ENCODE assay signal across 17 cellular contexts in the genomic region with DNA sequence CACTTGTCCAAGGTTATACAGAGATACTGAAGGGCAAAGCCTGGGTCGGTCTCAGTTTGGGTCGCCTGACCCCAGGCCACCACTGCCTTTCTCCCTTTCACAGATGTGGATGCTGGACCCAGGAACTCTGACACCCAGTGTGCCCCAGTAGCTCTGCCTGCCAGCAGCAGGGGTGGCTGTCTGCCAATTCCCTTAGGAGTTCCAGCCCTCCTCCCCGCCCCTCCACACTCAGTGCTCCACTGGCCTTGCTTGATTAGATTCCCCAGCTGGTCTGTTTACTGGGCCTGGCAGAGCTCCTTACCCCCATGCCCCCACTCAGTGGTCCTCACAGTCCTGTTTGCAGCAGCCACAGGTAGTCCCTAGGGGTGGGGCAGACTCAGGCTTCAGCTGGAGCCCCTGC.
DNase-seq lines count a peak whose midpoint lies in the region; ATAC-seq and TF ChIP-seq lines count a peak whose summit lies in the region.
"Had no signal": no experiment of that assay in that cellular context is flagged by ENCODE, and none has a peak within 500 bp of the region (broad histone marks: within the 10 kb centered on the region; RNA-seq: fewer than 3 reads in every experiment).

No MANE protein-coding gene starts in this region.

- in situ Hi-C loops in G401 (cut with HindIII; ENCODE audit: low sequenced_read_pairs) = no loop called here

- no peaks in the 10 kb centered on the region for H3K4me1 Mint-ChIP-seq in effector memory CD8-positive, alpha-beta T cell (ENCODE audit: low read depth in 2 of 2)
- H3K4me1 Mint-ChIP-seq: mesothelial cell of epicardium had no signal

- H3K9me3 ChIP-seq in RWPE2 (ENCODE audit: severe bottlenecking) (no peaks in the 10 kb centered on the region), heart left ventricle (peaks cover 0 to 8% (median 0%) of the 10 kb centered on the region in 12 donors), prostate gland (no peaks in the 10 kb centered on the region)

- H3K27me3 ChIP-seq in RWPE2 (ENCODE audit: insufficient read depth, poor library complexity, severe bottlenecking) (no peaks in the 10 kb centered on the region), heart left ventricle (no peaks in the 10 kb centered on the region), prostate gland (replicated peaks; ENCODE audit: insufficient read depth) (no peaks in the 10 kb centered on the region)

- H3K9me3 Mint-ChIP-seq in effector memory CD8-positive, alpha-beta T cell = no peaks in the 10 kb centered on the region
- H3K9me3 Mint-ChIP-seq in activated naive CD4-positive, alpha-beta T cell treated with anti-CD3 and anti-CD28 coated beads, Interleukin-2, amount 50 U/mL, for 72 hours = peaks cover 0 to 6% of the 10 kb centered on the region in 2 donors
- H3K9me3 Mint-ChIP-seq: CD4-positive, alpha-beta T cell; HFFc6 had no signal

- H3K36me3 ChIP-seq in RWPE2 (ENCODE audit: low read depth) (peaks cover 3% of the 10 kb centered on the region; the same call in 1 of the 2 replicates), heart left ventricle (peaks cover 0 to 4% (median 0%) of the 10 kb centered on the region in 9 donors), prostate gland (no peaks in the 10 kb centered on the region)

- H3K27me3 Mint-ChIP-seq in effector memory CD8-positive, alpha-beta T cell = peaks cover 13 to 35% of the 10 kb centered on the region in 2 donors
- H3K27me3 Mint-ChIP-seq: CD4-positive, alpha-beta T cell had no signal

- TF ChIP-seq CTCF in RWPE2 (IDR thresholded peaks at IDR 0.05; ENCODE audit: poor library complexity, severe bottlenecking) (no peak), heart left ventricle (IDR thresholded peaks at IDR 0.05) (no peak), prostate gland (IDR thresholded peaks at IDR 0.05) (no peak)

- no peak overlapping the region for H3K27ac ChIP-seq in RWPE2 (ENCODE audit: poor library complexity, severe bottlenecking)
- peak overlapping the region in 11 of 12 donors; percentile 9 to 85 (median 71) for H3K27ac ChIP-seq in heart left ventricle
- no peak overlapping the region for H3K27ac ChIP-seq in prostate gland

- no peak overlapping the region for H3K4me3 Mint-ChIP-seq in effector memory CD8-positive, alpha-beta T cell
- H3K4me3 Mint-ChIP-seq: activated T-helper 1 cell treated with anti-CD3 and anti-CD28 coated beads, Interleukin-12 subunit alpha, Interleukin-12 subunit beta, Interleukin-2, Interleukin-4 antibody, amounts not matched to agents 30 ng/mL and 10 ng/mL and 1 ng/mL, durations not matched to agents 14 hours and 24 hours and 36 hours; CD4-positive, alpha-beta T cell; HFFc6; mesothelial cell of epicardium had no signal

- no peaks in the 10 kb centered on the region for H3K36me3 Mint-ChIP-seq in effector memory CD8-positive, alpha-beta T cell (ENCODE audit: insufficient read depth)
- H3K36me3 Mint-ChIP-seq in activated naive CD4-positive, alpha-beta T cell treated with anti-CD3 and anti-CD28 coated beads, Interleukin-2, amount 50 U/mL, for 72 hours = peaks cover 0 to 31% of the 10 kb centered on the region in 2 donors
- H3K36me3 Mint-ChIP-seq: mesothelial cell of epicardium had no signal

- TF ChIP-seq POLR2A in heart left ventricle (IDR thresholded peaks at IDR 0.05) (no peak), prostate gland (IDR thresholded peaks at IDR 0.05) (no peak)

- DNase-seq in G401 (ENCODE audit: low spot score) (peak; percentile 12), RWPE2 (ENCODE audit: low spot score) (no peak), heart left ventricle (peak; percentile 74 to 87 (median 80)), prostate gland (ENCODE audit: low spot score) (peak; percentile 33), OCI-M2 (lab: John Stamatoyannopoulos, UW; ENCODE audit: unreplicated experiment) (no peak), AG20443 (ENCODE audit: low spot score) (no peak)
- no peak for DNase-seq in effector memory CD8-positive, alpha-beta T cell
- no peak for DNase-seq in activated naive CD4-positive, alpha-beta T cell treated with anti-CD3 and anti-CD28 coated beads, Interleukin-2, amount 50 U/mL, for 72 hours (ENCODE audit: low spot score in 2 of 2)
- DNase-seq: activated CD4-positive, alpha-beta T cell treated with anti-CD3 and anti-CD28 coated beads for 48 hours; CD4-positive, alpha-beta T cell; HFFc6; NCI-H1436 treated with DMSO at 0.1 percent for 48 hours; NCI-H82; stimulated activated CD4-positive, alpha-beta T cell treated with anti-CD3 and anti-CD28 coated beads, Interleukin-4, amount 100 ng/mL, for 4 hours; stimulated activated naive CD4-positive, alpha-beta T cell treated with Interleukin-2 at 50 U/mL for 16 hours had no signal

- intact Hi-C loops in heart left ventricle (cut with DNase I) (loop anchor here in 3 of 10 donors (5.0 to 10.0 kb wide), 2 partner anchors 73 to 141 kb away; partner anchors contain the start of gene NPAS2 (in 2 of the 3)), prostate gland (cut with DNase I) (no loop called here)

- no peak overlapping the region for H3K27ac Mint-ChIP-seq in effector memory CD8-positive, alpha-beta T cell
- H3K27ac Mint-ChIP-seq in activated naive CD4-positive, alpha-beta T cell treated with anti-CD3 and anti-CD28 coated beads, Interleukin-2, amount 50 U/mL, for 72 hours = peak overlapping the region in 1 of 2 donors; percentile 14
- H3K27ac Mint-ChIP-seq: activated T-helper 1 cell treated with anti-CD3 and anti-CD28 coated beads, Interleukin-12 subunit alpha, Interleukin-12 subunit beta, Interleukin-2, Interleukin-4 antibody, amounts not matched to agents 30 ng/mL and 10 ng/mL and 1 ng/mL, durations not matched to agents 14 hours and 24 hours and 36 hours; CD4-positive, alpha-beta T cell; HFFc6; mesothelial cell of epicardium had no signal

- peak; percentile 27; the same call in 1 of the 3 replicates for ATAC-seq in RWPE2 (ENCODE audit: low read depth)
- ATAC-seq in heart left ventricle = peak; percentile 69 to 84 (median 76)
- no peak for ATAC-seq in effector memory CD8-positive, alpha-beta T cell (replicated peaks)
- ATAC-seq in activated naive CD4-positive, alpha-beta T cell treated with anti-CD3 and anti-CD28 coated beads, Interleukin-2, amount 50 U/mL, for 72 hours = no peak

- no peak overlapping the region for H3K4me3 ChIP-seq in RWPE2 (ENCODE audit: severe bottlenecking)
- no peak overlapping the region for H3K4me3 ChIP-seq in heart left ventricle
- no peak overlapping the region for H3K4me3 ChIP-seq in prostate gland

- H3K4me1 ChIP-seq in RWPE2 (ENCODE audit: insufficient read depth, poor library complexity, severe bottlenecking) (peaks cover 18% of the 10 kb centered on the region), heart left ventricle (peaks cover 8 to 66% (median 31%) of the 10 kb centered on the region in 12 donors), prostate gland (replicated peaks) (no peaks in the 10 kb centered on the region)

- 57 to 80% (median 65%) methylated on average over 1 to 3 of the region's 3 CpGs for whole genome bisulfite sequencing in heart left ventricle, 4 donors
- 73% methylated on average over 3 of the region's 3 CpGs for WGBS in prostate gland

Comparison
In these comparisons a context has a peak if more than half of its experiments do, and no peak if none do; other contexts are left out.
1. DNase-seq: peak in G401 (single experiment), heart left ventricle (5 of 5) and prostate gland (single experiment); none in RWPE2 (single experiment), effector memory CD8-positive, alpha-beta T cell (0 of 3), activated naive CD4-positive, alpha-beta T cell treated with anti-CD3 and anti-CD28 coated beads, Interleukin-2, amount 50 U/mL, for 72 hours (0 of 2), OCI-M2 (single experiment) and AG20443 (single experiment).
2. ATAC-seq: peak in RWPE2 (single experiment) and heart left ventricle (4 of 4); none in effector memory CD8-positive, alpha-beta T cell (single experiment) and activated naive CD4-positive, alpha-beta T cell treated with anti-CD3 and anti-CD28 coated beads, Interleukin-2, amount 50 U/mL, for 72 hours (0 of 2).
3. H3K27ac ChIP-seq: peak in heart left ventricle (11 of 12); none in RWPE2 (single experiment) and prostate gland (0 of 2).